Comparison of ENCODE assay signal across 1 cellular context in the genomic region with DNA sequence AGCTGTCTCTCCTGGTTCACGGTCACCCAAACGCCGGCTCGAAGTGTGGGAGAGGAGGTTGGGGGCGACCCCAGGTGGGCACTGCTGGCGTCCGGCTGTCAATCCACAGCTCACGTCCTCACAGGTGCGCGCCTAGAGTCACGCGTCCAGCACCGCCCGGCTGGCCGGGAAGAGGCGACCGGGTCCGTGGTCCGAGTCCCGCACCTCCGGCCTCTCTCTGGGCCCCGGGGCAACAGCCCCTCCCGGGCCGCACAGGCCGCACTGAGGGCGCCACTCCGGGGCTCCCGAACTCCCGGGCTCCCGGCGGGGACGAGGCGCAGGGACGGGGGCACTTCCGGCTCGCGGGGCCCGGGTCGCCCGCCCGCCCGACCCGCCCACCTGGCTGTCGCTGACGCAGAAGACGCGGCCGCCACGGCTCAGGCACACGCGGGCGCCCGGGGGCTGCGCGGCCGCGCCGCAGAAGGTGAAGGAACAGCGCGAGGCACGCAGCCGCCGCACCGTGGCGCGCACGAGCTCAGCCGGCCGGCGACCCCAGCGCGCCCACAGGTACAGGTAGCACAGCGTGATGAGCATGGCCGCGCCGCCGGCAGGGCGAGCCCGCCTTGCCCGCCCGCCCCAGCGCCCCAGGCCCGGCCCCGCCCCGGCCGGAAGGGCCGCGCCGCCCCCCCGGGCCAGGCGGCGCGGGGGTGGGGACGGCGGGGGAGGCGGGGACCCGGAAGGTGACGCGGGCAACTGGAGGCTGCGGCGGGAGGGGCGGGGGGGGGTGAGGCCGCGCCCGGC.
A peak's percentile ranks its signal among the peaks of the same experiment; 100 is the strongest.
TF ChIP-seq lines count a peak whose summit lies in the region.

A gene (minus strand): TSS at position 604 of the 780 bp plus-strand sequence. CDS start 31 bp downstream, at position 573.

TF ChIP-seq in K562, 482 proteins besides CTCF, POLR2A, EP300 and RAD21 (continued from another document and continues in another):
- TF ChIP-seq, protein P1, sequence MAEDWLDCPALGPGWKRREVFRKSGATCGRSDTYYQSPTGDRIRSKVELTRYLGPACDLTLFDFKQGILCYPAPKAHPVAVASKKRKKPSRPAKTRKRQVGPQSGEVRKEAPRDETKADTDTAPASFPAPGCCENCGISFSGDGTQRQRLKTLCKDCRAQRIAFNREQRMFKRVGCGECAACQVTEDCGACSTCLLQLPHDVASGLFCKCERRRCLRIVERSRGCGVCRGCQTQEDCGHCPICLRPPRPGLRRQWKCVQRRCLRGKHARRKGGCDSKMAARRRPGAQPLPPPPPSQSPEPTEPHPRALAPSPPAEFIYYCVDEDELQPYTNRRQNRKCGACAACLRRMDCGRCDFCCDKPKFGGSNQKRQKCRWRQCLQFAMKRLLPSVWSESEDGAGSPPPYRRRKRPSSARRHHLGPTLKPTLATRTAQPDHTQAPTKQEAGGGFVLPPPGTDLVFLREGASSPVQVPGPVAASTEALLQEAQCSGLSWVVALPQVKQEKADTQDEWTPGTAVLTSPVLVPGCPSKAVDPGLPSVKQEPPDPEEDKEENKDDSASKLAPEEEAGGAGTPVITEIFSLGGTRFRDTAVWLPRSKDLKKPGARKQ (CRISPR knock-in tag; IDR thresholded peaks at IDR 0.05), result no peak
- TF ChIP-seq JUNB (CRISPR knock-in tag; conservative IDR thresholded peaks at IDR 0.05) (no peak), SMAD1 (IDR thresholded peaks at IDR 0.05; ENCODE audit: low read depth, low read length, partially characterized antibody) (peak; percentile 10), C11orf30 (IDR thresholded peaks at IDR 0.05; ENCODE audit: low read depth) (no peak), ZNF75A (CRISPR knock-in tag; IDR thresholded peaks at IDR 0.05) (no peak), STAT5B (CRISPR knock-in tag; IDR thresholded peaks at IDR 0.05) (no peak), NFXL1 (CRISPR knock-in tag; IDR thresholded peaks at IDR 0.05) (no peak), ZNF217 (CRISPR knock-in tag; IDR thresholded peaks at IDR 0.05) (no peak), SIN3A (IDR thresholded peaks at IDR 0.05; ENCODE audit: borderline replicate concordance in 2 of 2, control insufficient read depth in 1 of 2, low read depth in 2 of 2, low read length in 2 of 2) (peak in 1 of 2 experiments; percentile 25; a peak in 2 of 4 replicates), ZNF717 (CRISPR knock-in tag; IDR thresholded peaks at IDR 0.05) (no peak), NCOA1 (IDR thresholded peaks at IDR 0.05; ENCODE audit: low read depth) (no peak), MAFF (IDR thresholded peaks at IDR 0.05; ENCODE audit: low read length) (no peak), SMC3 (conservative IDR thresholded peaks at IDR 0.05; ENCODE audit: insufficient read depth, low read depth, low read length) (no peak; the same call in 1 of the 2 replicates), ETS2 (tag; IDR thresholded peaks at IDR 0.05; ENCODE audit: borderline replicate concordance, poor library complexity, severe bottlenecking) (no peak), SP2 (IDR thresholded peaks at IDR 0.05; ENCODE audit: extremely low read depth, low read depth, low read length, poor library complexity, severe bottlenecking) (no peak), ZNF184 (CRISPR knock-in tag; IDR thresholded peaks at IDR 0.05) (no peak), MCM2 (IDR thresholded peaks at IDR 0.05; ENCODE audit: low read depth) (no peak), SMARCC2 (IDR thresholded peaks at IDR 0.05; ENCODE audit: low read depth) (no peak), HNRNPL (IDR thresholded peaks at IDR 0.05; ENCODE audit: low read depth, low read length) (peak; percentile 79; the same call in 1 of the 2 replicates), GATAD2B (IDR thresholded peaks at IDR 0.05; ENCODE audit: borderline replicate concordance) (peak; percentile 92), MTF1 (CRISPR knock-in tag; IDR thresholded peaks at IDR 0.05; ENCODE audit: borderline replicate concordance) (no peak), PCBP1 (IDR thresholded peaks at IDR 0.05; ENCODE audit: low read depth, low read length, poor library complexity, severe bottlenecking) (peak; percentile 88), GABPB2 (CRISPR knock-in tag; conservative IDR thresholded peaks at IDR 0.05) (no peak), ZNF561 (CRISPR knock-in tag; conservative IDR thresholded peaks at IDR 0.05) (no peak), NR4A1 (CRISPR knock-in tag; IDR thresholded peaks at IDR 0.05) (no peak), NR4A1 (tag; IDR thresholded peaks at IDR 0.05) (no peak), ARHGAP35 (IDR thresholded peaks at IDR 0.05; ENCODE audit: partially characterized antibody) (no peak), CBFA2T3 (IDR thresholded peaks at IDR 0.05) (no peak), TEAD4 (IDR thresholded peaks at IDR 0.05; ENCODE audit: low read length) (no peak), TEAD4 (CRISPR knock-in tag; IDR thresholded peaks at IDR 0.05; ENCODE audit: borderline replicate concordance) (0 out of 2 replicates have a peak, but pooled peaks have one; percentile 16), L3MBTL2 (IDR thresholded peaks at IDR 0.05) (no peak; the same call in 1 of the 2 replicates), NCOA4 (IDR thresholded peaks at IDR 0.05; ENCODE audit: partially characterized antibody) (no peak), ZBTB7A (IDR thresholded peaks at IDR 0.05; ENCODE audit: borderline replicate concordance, control insufficient read depth, low read depth, low read length) (peak; percentile 95; the same call in 1 of the 2 replicates), ARNT (IDR thresholded peaks at IDR 0.05) (no peak), ZNF384 (IDR thresholded peaks at IDR 0.05; ENCODE audit: low read depth, low read length) (no peak), YY1 (IDR thresholded peaks at IDR 0.05; ENCODE audit: borderline replicate concordance in 1 of 3, control insufficient read depth in 1 of 3, extremely low read depth in 1 of 3, insufficient read depth in 3 of 3, insufficient read length in 1 of 3, insufficient replicate concordance in 2 of 3, low read depth in 1 of 3, low read length in 2 of 3) (peak in 2 of 3 experiments; percentile 62 to 70), KDM1A (IDR thresholded peaks at IDR 0.05) (no peak; a peak in 1 of 4 replicates), RNF2 (IDR thresholded peaks at IDR 0.05) (no peak; the same call in 1 of the 2 replicates), SRSF1 (IDR thresholded peaks at IDR 0.05; ENCODE audit: low read depth, low read length) (no peak), BCOR (IDR thresholded peaks at IDR 0.05) (no peak), RBBP5 (IDR thresholded peaks at IDR 0.05; ENCODE audit: borderline replicate concordance, insufficient read depth, low read length, poor library complexity, severe bottlenecking) (peak; percentile 78), ZNF778 (CRISPR knock-in tag; IDR thresholded peaks at IDR 0.05) (no peak)
- TF ChIP-seq, protein P2, sequence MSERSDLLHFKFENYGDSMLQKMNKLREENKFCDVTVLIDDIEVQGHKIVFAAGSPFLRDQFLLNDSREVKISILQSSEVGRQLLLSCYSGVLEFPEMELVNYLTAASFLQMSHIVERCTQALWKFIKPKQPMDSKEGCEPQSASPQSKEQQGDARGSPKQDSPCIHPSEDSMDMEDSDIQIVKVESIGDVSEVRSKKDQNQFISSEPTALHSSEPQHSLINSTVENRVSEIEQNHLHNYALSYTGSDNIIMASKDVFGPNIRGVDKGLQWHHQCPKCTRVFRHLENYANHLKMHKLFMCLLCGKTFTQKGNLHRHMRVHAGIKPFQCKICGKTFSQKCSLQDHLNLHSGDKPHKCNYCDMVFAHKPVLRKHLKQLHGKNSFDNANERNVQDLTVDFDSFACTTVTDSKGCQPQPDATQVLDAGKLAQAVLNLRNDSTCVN (CRISPR knock-in tag; IDR thresholded peaks at IDR 0.05), result no peak
- TF ChIP-seq, protein P3, sequence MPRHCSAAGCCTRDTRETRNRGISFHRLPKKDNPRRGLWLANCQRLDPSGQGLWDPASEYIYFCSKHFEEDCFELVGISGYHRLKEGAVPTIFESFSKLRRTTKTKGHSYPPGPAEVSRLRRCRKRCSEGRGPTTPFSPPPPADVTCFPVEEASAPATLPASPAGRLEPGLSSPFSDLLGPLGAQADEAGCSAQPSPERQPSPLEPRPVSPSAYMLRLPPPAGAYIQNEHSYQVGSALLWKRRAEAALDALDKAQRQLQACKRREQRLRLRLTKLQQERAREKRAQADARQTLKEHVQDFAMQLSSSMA (CRISPR knock-in tag; IDR thresholded peaks at IDR 0.05), result peak; percentile 27; the same call in 1 of the 2 replicates
- TF ChIP-seq, protein P4, sequence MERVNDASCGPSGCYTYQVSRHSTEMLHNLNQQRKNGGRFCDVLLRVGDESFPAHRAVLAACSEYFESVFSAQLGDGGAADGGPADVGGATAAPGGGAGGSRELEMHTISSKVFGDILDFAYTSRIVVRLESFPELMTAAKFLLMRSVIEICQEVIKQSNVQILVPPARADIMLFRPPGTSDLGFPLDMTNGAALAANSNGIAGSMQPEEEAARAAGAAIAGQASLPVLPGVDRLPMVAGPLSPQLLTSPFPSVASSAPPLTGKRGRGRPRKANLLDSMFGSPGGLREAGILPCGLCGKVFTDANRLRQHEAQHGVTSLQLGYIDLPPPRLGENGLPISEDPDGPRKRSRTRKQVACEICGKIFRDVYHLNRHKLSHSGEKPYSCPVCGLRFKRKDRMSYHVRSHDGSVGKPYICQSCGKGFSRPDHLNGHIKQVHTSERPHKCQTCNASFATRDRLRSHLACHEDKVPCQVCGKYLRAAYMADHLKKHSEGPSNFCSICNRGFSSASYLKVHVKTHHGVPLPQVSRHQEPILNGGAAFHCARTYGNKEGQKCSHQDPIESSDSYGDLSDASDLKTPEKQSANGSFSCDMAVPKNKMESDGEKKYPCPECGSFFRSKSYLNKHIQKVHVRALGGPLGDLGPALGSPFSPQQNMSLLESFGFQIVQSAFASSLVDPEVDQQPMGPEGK (CRISPR knock-in tag; IDR thresholded peaks at IDR 0.05; ENCODE audit: borderline replicate concordance), result no peak
- TF ChIP-seq, protein P5, sequence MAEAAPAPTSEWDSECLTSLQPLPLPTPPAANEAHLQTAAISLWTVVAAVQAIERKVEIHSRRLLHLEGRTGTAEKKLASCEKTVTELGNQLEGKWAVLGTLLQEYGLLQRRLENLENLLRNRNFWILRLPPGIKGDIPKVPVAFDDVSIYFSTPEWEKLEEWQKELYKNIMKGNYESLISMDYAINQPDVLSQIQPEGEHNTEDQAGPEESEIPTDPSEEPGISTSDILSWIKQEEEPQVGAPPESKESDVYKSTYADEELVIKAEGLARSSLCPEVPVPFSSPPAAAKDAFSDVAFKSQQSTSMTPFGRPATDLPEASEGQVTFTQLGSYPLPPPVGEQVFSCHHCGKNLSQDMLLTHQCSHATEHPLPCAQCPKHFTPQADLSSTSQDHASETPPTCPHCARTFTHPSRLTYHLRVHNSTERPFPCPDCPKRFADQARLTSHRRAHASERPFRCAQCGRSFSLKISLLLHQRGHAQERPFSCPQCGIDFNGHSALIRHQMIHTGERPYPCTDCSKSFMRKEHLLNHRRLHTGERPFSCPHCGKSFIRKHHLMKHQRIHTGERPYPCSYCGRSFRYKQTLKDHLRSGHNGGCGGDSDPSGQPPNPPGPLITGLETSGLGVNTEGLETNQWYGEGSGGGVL (CRISPR knock-in tag; IDR thresholded peaks at IDR 0.05), result no peak
- TF ChIP-seq, protein P6, sequence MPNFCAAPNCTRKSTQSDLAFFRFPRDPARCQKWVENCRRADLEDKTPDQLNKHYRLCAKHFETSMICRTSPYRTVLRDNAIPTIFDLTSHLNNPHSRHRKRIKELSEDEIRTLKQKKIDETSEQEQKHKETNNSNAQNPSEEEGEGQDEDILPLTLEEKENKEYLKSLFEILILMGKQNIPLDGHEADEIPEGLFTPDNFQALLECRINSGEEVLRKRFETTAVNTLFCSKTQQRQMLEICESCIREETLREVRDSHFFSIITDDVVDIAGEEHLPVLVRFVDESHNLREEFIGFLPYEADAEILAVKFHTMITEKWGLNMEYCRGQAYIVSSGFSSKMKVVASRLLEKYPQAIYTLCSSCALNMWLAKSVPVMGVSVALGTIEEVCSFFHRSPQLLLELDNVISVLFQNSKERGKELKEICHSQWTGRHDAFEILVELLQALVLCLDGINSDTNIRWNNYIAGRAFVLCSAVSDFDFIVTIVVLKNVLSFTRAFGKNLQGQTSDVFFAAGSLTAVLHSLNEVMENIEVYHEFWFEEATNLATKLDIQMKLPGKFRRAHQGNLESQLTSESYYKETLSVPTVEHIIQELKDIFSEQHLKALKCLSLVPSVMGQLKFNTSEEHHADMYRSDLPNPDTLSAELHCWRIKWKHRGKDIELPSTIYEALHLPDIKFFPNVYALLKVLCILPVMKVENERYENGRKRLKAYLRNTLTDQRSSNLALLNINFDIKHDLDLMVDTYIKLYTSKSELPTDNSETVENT (CRISPR knock-in tag; IDR thresholded peaks at IDR 0.05), result peak; percentile 82
- TF ChIP-seq, protein P7, sequence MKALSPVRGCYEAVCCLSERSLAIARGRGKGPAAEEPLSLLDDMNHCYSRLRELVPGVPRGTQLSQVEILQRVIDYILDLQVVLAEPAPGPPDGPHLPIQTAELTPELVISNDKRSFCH (CRISPR knock-in tag; IDR thresholded peaks at IDR 0.05), result no peak
- TF ChIP-seq, protein P7 (tag; IDR thresholded peaks at IDR 0.05), result no peak
- TF ChIP-seq, protein P8, sequence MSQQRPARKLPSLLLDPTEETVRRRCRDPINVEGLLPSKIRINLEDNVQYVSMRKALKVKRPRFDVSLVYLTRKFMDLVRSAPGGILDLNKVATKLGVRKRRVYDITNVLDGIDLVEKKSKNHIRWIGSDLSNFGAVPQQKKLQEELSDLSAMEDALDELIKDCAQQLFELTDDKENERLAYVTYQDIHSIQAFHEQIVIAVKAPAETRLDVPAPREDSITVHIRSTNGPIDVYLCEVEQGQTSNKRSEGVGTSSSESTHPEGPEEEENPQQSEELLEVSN (IDR thresholded peaks at IDR 0.05; ENCODE audit: borderline replicate concordance in 1 of 2, extremely low read depth in 1 of 2, insufficient read depth in 1 of 2, insufficient read length in 1 of 2, low read depth in 1 of 2, low read length in 1 of 2, poor library complexity in 1 of 2, severe bottlenecking in 1 of 2), result peak; percentile 43 to 73
- TF ChIP-seq, protein P9, sequence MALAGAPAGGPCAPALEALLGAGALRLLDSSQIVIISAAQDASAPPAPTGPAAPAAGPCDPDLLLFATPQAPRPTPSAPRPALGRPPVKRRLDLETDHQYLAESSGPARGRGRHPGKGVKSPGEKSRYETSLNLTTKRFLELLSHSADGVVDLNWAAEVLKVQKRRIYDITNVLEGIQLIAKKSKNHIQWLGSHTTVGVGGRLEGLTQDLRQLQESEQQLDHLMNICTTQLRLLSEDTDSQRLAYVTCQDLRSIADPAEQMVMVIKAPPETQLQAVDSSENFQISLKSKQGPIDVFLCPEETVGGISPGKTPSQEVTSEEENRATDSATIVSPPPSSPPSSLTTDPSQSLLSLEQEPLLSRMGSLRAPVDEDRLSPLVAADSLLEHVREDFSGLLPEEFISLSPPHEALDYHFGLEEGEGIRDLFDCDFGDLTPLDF (CRISPR knock-in tag; IDR thresholded peaks at IDR 0.05), result peak; percentile 64; the same call in 1 of the 2 replicates
